In the genomic region with DNA sequence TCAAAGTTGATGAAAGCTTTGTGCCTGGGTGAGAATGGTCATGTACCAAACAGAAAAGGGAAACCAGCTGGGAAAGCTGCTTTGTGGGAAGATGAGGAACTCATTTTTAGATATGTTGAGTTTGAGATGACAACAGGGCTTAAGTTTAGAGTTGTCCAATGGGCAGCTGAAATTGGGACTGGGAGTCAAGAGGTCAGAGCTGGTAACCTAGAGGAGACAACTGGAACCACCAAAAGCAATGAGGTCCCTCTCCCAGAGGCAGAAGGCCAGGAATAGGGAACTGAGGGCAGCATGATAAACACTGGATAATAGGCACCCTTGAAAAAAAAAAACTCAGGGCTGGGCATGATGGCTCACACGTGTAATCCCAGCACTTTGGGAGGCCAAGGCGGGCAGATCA, we compare ENCODE assay signal across 28 cellular contexts.
"Had no signal": no experiment of that assay in that cellular context is flagged by ENCODE, and none has a peak within 500 bp of the region (broad histone marks: within the 10 kb centered on the region; RNA-seq: fewer than 3 reads in every experiment).

No MANE protein-coding gene starts in this region.

- ATAC-seq: activated CD8-positive, alpha-beta T cell treated with anti-CD3 and anti-CD28 coated beads for 36 hours; activated naive CD8-positive, alpha-beta T cell treated with anti-CD3 and anti-CD28 coated beads, Interleukin-2, amount 50 U/mL, for 24 hours; activated T-cell treated with anti-CD3 and anti-CD28 coated beads, Interleukin-2, amount 50 U/mL, for 4 hours; activated T-helper 17 cell treated with anti-CD3 and anti-CD28 coated beads, Interleukin-2, amount 50 U/mL, for 72 hours; gastrocnemius medialis; sciatic nerve; stimulated activated memory B cell treated with anti-CD40 and anti-IgM and Interleukin-4, amounts not matched to agents 10 μg/mL and 1 μg/mL and 100 μg/mL, for 72 hours; stimulated activated naive CD8-positive, alpha-beta T cell treated with anti-CD3 and anti-CD28 coated beads, Interleukin-15, amount 100 ng/mL, for 72 hours had no signal

- H3K4me3 Mint-ChIP-seq: activated B cell treated with CpG ODN at 0.5 μM for 24 hours; activated CD8-positive, alpha-beta T cell treated with anti-CD3 and anti-CD28 coated beads for 36 hours; activated naive CD4-positive, alpha-beta T cell treated with anti-CD3 and anti-CD28 coated beads, Interleukin-2, amount 50 U/mL, for 24 hours; activated naive CD8-positive, alpha-beta T cell treated with anti-CD3 and anti-CD28 coated beads, Interleukin-2, amount 50 U/mL, for 24 hours; activated T-cell treated with anti-CD3 and anti-CD28 coated beads, Interleukin-2, amount 50 U/mL, for 4 hours; activated T-helper 17 cell treated with anti-CD3 and anti-CD28 coated beads, Interleukin-2, amount 50 U/mL, for 72 hours; central memory CD8-positive, alpha-beta T cell; dendritic cell treated with granulocyte-macrophage colony-stimulating factor and Interleukin-4, amounts not matched to agents 40 ng/mL and 50 ng/mL, for 4 days; endodermal cell; stimulated activated memory B cell treated with anti-CD40 and anti-IgM and Interleukin-4, amounts not matched to agents 10 μg/mL and 1 μg/mL and 100 μg/mL, for 72 hours; stimulated activated naive CD8-positive, alpha-beta T cell treated with anti-CD3 and anti-CD28 coated beads, Interleukin-15, amount 100 ng/mL, for 72 hours; T-helper 2 cell treated with Interferon-gamma antibody and Interleukin-4, amounts not matched to agents 5 μg/mL and 100 μg/mL, for 36 hours had no signal

- H3K27ac Mint-ChIP-seq: activated B cell treated with CpG ODN at 0.5 μM for 24 hours; activated CD8-positive, alpha-beta T cell treated with anti-CD3 and anti-CD28 coated beads for 36 hours; activated naive CD4-positive, alpha-beta T cell treated with anti-CD3 and anti-CD28 coated beads, Interleukin-2, amount 50 U/mL, for 24 hours; activated naive CD8-positive, alpha-beta T cell treated with anti-CD3 and anti-CD28 coated beads, Interleukin-2, amount 50 U/mL, for 24 hours; activated T-helper 17 cell treated with anti-CD3 and anti-CD28 coated beads, Interleukin-2, amount 50 U/mL, for 72 hours; dendritic cell treated with granulocyte-macrophage colony-stimulating factor and Interleukin-4, amounts not matched to agents 40 ng/mL and 50 ng/mL, for 4 days; endodermal cell; stimulated activated memory B cell treated with anti-CD40 and anti-IgM and Interleukin-4, amounts not matched to agents 10 μg/mL and 1 μg/mL and 100 μg/mL, for 72 hours; stimulated activated naive CD8-positive, alpha-beta T cell treated with anti-CD3 and anti-CD28 coated beads, Interleukin-15, amount 100 ng/mL, for 72 hours; T-helper 2 cell treated with Interferon-gamma antibody and Interleukin-4, amounts not matched to agents 5 μg/mL and 100 μg/mL, for 36 hours had no signal

- H3K9me3 ChIP-seq: breast epithelium, gastrocnemius medialis, left lung, lower lobe of right lung, thyroid gland had no signal

- H3K36me3 Mint-ChIP-seq: activated naive CD4-positive, alpha-beta T cell treated with anti-CD3 and anti-CD28 coated beads, Interleukin-2, amount 50 U/mL, for 24 hours; stimulated activated memory B cell treated with anti-CD40 and anti-IgM and Interleukin-4, amounts not matched to agents 10 μg/mL and 1 μg/mL and 100 μg/mL, for 72 hours had no signal

- H3K9me3 Mint-ChIP-seq: activated B cell treated with CpG ODN at 0.5 μM for 24 hours; activated CD8-positive, alpha-beta T cell treated with anti-CD3 and anti-CD28 coated beads for 36 hours; activated naive CD4-positive, alpha-beta T cell treated with anti-CD3 and anti-CD28 coated beads, Interleukin-2, amount 50 U/mL, for 24 hours; activated naive CD8-positive, alpha-beta T cell treated with anti-CD3 and anti-CD28 coated beads, Interleukin-2, amount 50 U/mL, for 24 hours; activated T-cell treated with anti-CD3 and anti-CD28 coated beads, Interleukin-2, amount 50 U/mL, for 4 hours; activated T-helper 17 cell treated with anti-CD3 and anti-CD28 coated beads, Interleukin-2, amount 50 U/mL, for 72 hours; central memory CD8-positive, alpha-beta T cell; dendritic cell treated with granulocyte-macrophage colony-stimulating factor and Interleukin-4, amounts not matched to agents 40 ng/mL and 50 ng/mL, for 4 days; endodermal cell; naive B cell; stimulated activated memory B cell treated with anti-CD40 and anti-IgM and Interleukin-4, amounts not matched to agents 10 μg/mL and 1 μg/mL and 100 μg/mL, for 72 hours; stimulated activated naive CD8-positive, alpha-beta T cell treated with anti-CD3 and anti-CD28 coated beads, Interleukin-15, amount 100 ng/mL, for 72 hours; T-helper 2 cell treated with Interferon-gamma antibody and Interleukin-4, amounts not matched to agents 5 μg/mL and 100 μg/mL, for 36 hours had no signal

- DNase-seq: activated B cell treated with CpG ODN at 0.5 μM for 24 hours; activated CD4-positive, alpha-beta T cell treated with anti-CD3 and anti-CD28 coated beads, Interleukin-2, amount 50 U/mL, for 1 hour; activated CD8-positive, alpha-beta T cell treated with anti-CD3 and anti-CD28 coated beads for 36 hours; activated naive CD8-positive, alpha-beta T cell treated with anti-CD3 and anti-CD28 coated beads, Interleukin-2, amount 50 U/mL, for 24 hours; activated T-cell treated with anti-CD3 and anti-CD28 coated beads, Interleukin-2, amount 50 U/mL, for 4 hours; amygdala; endodermal cell; gastrocnemius medialis; glutamatergic neuron; left lung; lower lobe of right lung; naive B cell; posterior cingulate gyrus; stimulated activated CD4-positive, alpha-beta T cell treated with anti-CD3 and anti-CD28 coated beads, Interleukin-12 subunit alpha, Interleukin-12 subunit beta, amount 100 ng/mL, for 4 hours; stimulated activated CD4-positive, alpha-beta T cell treated with anti-CD3 and anti-CD28 coated beads, Interleukin-4, amount 100 ng/mL, for 24 hours; stimulated activated naive CD8-positive, alpha-beta T cell treated with anti-CD3 and anti-CD28 coated beads, Interleukin-15, amount 100 ng/mL, for 72 hours; substantia nigra; T-helper 1 cell; thyroid gland had no signal

- H3K4me3 ChIP-seq: breast epithelium, gastrocnemius medialis, left lung, lower lobe of right lung, skin epidermis, thyroid gland had no signal

- H3K4me1 ChIP-seq: breast epithelium, thyroid gland had no signal

- H3K27me3 ChIP-seq: breast epithelium, gastrocnemius medialis, thyroid gland had no signal

- H3K27me3 Mint-ChIP-seq: activated T-helper 17 cell treated with anti-CD3 and anti-CD28 coated beads, Interleukin-2, amount 50 U/mL, for 72 hours; central memory CD8-positive, alpha-beta T cell had no signal

- H3K36me3 ChIP-seq: breast epithelium, gastrocnemius medialis, left lung, lower lobe of right lung, thyroid gland had no signal
